In the genomic region with DNA sequence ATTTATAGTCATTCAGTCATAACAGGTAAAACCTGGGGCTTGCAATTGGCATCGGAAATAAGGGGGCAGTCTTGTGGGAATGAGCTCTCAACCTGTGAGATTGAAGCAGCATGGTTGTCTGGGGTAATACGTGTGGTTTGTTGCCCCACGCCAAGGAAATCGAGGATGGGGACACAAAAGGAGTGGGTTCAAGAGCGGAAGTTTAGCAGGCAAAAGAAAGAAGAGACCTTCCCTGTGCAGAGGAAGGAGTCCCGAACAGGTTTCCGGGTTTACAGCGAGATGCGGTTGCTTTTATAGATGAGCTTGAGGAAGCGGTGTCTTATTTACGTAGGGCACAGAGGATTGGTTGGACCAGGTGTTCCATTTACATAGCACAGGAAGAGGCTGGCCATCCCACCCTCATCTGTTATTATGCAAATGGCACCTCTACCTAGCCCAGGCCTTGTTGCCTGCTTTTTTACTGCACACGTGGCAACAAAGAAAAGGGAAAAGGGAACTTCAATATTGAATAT, we compare ENCODE assay signal across 1 cellular context.
TF ChIP-seq lines count a peak whose summit lies in the region.

No MANE protein-coding gene starts in this region.

TF ChIP-seq in HCT116, 20 proteins besides CTCF, POLR2A, EP300 and RAD21 (continued from another document):
- no peak for TF ChIP-seq ZBTB33 (IDR thresholded peaks at IDR 0.05; ENCODE audit: extremely low read depth, insufficient replicate concordance, low read length)
- TF ChIP-seq ZNF274 (IDR thresholded peaks at IDR 0.05; ENCODE audit: low read depth, low read length): no peak
- TF ChIP-seq EZH2phosphoT487 (IDR thresholded peaks at IDR 0.05; ENCODE audit: borderline replicate concordance): no peak
- TF ChIP-seq POLR2AphosphoS5 (IDR thresholded peaks at IDR 0.05; ENCODE audit: low read depth, low read length): no peak
- TF ChIP-seq YY1 (IDR thresholded peaks at IDR 0.05; ENCODE audit: extremely low read depth, insufficient replicate concordance, low read depth, low read length): no peak
- no peak for TF ChIP-seq SIN3A (IDR thresholded peaks at IDR 0.05; ENCODE audit: low read depth)
- no peak for TF ChIP-seq EZH2 (IDR thresholded peaks at IDR 0.05)
